ENCODE assay signal across 13 cellular contexts in the genomic region with DNA sequence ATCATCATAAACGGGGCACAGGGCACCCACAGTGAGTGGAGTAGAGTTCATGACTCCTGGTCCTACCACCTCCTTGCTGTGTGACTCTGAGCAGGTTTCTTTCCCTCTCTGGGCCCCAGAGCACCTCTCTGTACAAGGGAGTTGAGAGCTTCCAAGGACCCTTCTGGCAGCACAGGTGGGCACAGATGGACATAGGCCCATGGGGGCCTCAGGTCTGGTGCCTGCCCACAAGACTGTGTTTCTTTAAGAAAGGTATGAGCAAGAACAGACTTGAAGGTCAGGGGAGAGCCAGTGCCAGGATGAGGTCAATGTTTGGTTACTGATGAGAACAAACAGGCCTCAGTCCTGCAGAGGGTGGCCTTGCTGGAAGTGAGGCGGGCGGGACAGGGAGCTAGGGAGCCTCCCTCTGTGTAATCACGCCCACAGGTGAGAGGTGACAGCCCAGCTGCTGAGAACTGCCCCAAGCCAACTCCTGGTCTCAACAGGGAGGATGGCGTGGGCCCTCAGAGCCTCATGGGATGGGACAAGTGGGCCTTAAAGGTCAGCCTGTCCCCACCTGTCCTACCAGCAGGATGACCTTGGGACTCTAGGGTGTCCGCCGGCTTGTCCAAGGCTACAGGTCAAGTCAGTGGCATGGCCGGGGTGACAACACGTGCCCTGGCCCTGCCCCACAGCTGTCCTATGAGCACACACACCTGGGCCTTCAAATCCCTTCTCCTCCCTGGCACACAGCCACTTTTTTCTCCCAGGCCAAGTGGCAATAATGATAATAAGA. TPM values are rescaled to one million over a fixed set of nuclear protein-coding genes. Genes with fewer than 3 reads are reported as not detected.
DNase-seq lines count a peak whose midpoint lies in the region; ATAC-seq and TF ChIP-seq lines count a peak whose summit lies in the region.
"Had no signal": no experiment of that assay in that cellular context is flagged by ENCODE, and none has a peak within 500 bp of the region (broad histone marks: within the 10 kb centered on the region; RNA-seq: fewer than 3 reads in every experiment).

No MANE protein-coding gene starts in this region.

- no peaks in the 10 kb centered on the region for H3K36me3 ChIP-seq in mucosa of descending colon (ENCODE audit: low read depth)
- no peaks in the 10 kb centered on the region for H3K36me3 ChIP-seq in CD8-positive, alpha-beta memory T cell (ENCODE audit: insufficient read depth, low read length)
- H3K36me3 ChIP-seq in tibial artery = no peaks in the 10 kb centered on the region

- H3K27me3 Mint-ChIP-seq in activated naive CD4-positive, alpha-beta T cell treated with anti-CD3 and anti-CD28 coated beads, Interleukin-2, amount 50 U/mL, for 24 hours = no peaks in the 10 kb centered on the region
- no peaks in the 10 kb centered on the region for H3K27me3 Mint-ChIP-seq in type B pancreatic cell
- H3K27me3 Mint-ChIP-seq in CD8-positive, alpha-beta memory T cell = no peaks in the 10 kb centered on the region

- H3K27ac Mint-ChIP-seq in activated naive CD4-positive, alpha-beta T cell treated with anti-CD3 and anti-CD28 coated beads, Interleukin-2, amount 50 U/mL, for 24 hours = peak overlapping the region; percentile 41
- H3K27ac Mint-ChIP-seq in type B pancreatic cell = peak overlapping the region; percentile 64
- no peak overlapping the region for H3K27ac Mint-ChIP-seq in CD8-positive, alpha-beta memory T cell

- TF ChIP-seq CTCF in mucosa of descending colon (IDR thresholded peaks at IDR 0.05) (no peak), type B pancreatic cell (conservative IDR thresholded peaks at IDR 0.05) (no peak), tibial artery (IDR thresholded peaks at IDR 0.05) (no peak)

- ATAC-seq in esophagus mucosa = peak; percentile 65
- peak; percentile 56 for ATAC-seq in mucosa of descending colon
- no peak for ATAC-seq in HG03159 (IDR thresholded peaks at IDR 0.05; ENCODE audit: unreplicated experiment)

- no peaks in the 10 kb centered on the region for H3K4me1 Mint-ChIP-seq in activated naive CD4-positive, alpha-beta T cell treated with anti-CD3 and anti-CD28 coated beads, Interleukin-2, amount 50 U/mL, for 24 hours
- H3K4me1 Mint-ChIP-seq in type B pancreatic cell (ENCODE audit: unreplicated experiment) = peaks cover 37% of the 10 kb centered on the region
- peaks cover 0 to 11% (median 1%) of the 10 kb centered on the region in 3 donors for H3K4me1 Mint-ChIP-seq in CD8-positive, alpha-beta memory T cell

- no peaks in the 10 kb centered on the region for H3K36me3 Mint-ChIP-seq in activated naive CD4-positive, alpha-beta T cell treated with anti-CD3 and anti-CD28 coated beads, Interleukin-2, amount 50 U/mL, for 24 hours
- H3K36me3 Mint-ChIP-seq in type B pancreatic cell = peaks cover 5% of the 10 kb centered on the region
- H3K36me3 Mint-ChIP-seq in CD8-positive, alpha-beta memory T cell = no peaks in the 10 kb centered on the region

- intact Hi-C loops in mucosa of descending colon (cut with DNase I, micrococcal nuclease) = no loop called here
- intact Hi-C loops in tibial artery (cut with DNase I; ENCODE audit: low total_unique reads) = no loop called here

- H3K9me3 Mint-ChIP-seq in activated naive CD4-positive, alpha-beta T cell treated with anti-CD3 and anti-CD28 coated beads, Interleukin-2, amount 50 U/mL, for 24 hours = no peaks in the 10 kb centered on the region
- no peaks in the 10 kb centered on the region for H3K9me3 Mint-ChIP-seq in type B pancreatic cell
- H3K9me3 Mint-ChIP-seq in CD8-positive, alpha-beta memory T cell = peaks cover 0 to 1% (median 0%) of the 10 kb centered on the region in 5 donors

- CTCF ChIA-PET in CD8-positive, alpha-beta memory T cell (lab: Charles Lee) = no interaction called here

- POLR2A ChIA-PET in CD8-positive, alpha-beta memory T cell (lab: Charles Lee) = no interaction called here

- H3K4me3 ChIP-seq in mucosa of descending colon (no peak overlapping the region), tibial artery (no peak overlapping the region)
- no peak overlapping the region for H3K4me3 ChIP-seq in CD8-positive, alpha-beta memory T cell (ENCODE audit: low read length)

- DNase-seq in activated naive CD4-positive, alpha-beta T cell treated with Interleukin-2 at 50 U/mL for 16 hours = no peak
- DNase-seq in mucosa of descending colon (peak; percentile 56 to 79 (median 66)), type B pancreatic cell (ENCODE audit: extremely low spot score, unreplicated experiment) (no peak), tibial artery (no peak)
- no peak for DNase-seq in CD8-positive, alpha-beta memory T cell
- DNase-seq: activated effector memory CD4-positive, alpha-beta T cell treated with anti-CD3 and anti-CD28 coated beads, Interleukin-2, amount 50 U/mL, for 16 hours; GDM1; mesendoderm; NCI-H2171; SK-N-SH had no signal

- H3K9me3 ChIP-seq in mucosa of descending colon (no peaks in the 10 kb centered on the region), tibial artery (no peaks in the 10 kb centered on the region)
- no peaks in the 10 kb centered on the region for H3K9me3 ChIP-seq in CD8-positive, alpha-beta memory T cell (ENCODE audit: low read length)
- H3K9me3 ChIP-seq: SK-N-SH had no signal

- no peak overlapping the region for H3K4me3 Mint-ChIP-seq in activated naive CD4-positive, alpha-beta T cell treated with anti-CD3 and anti-CD28 coated beads, Interleukin-2, amount 50 U/mL, for 24 hours
- H3K4me3 Mint-ChIP-seq in type B pancreatic cell = no peak overlapping the region
- no peak overlapping the region for H3K4me3 Mint-ChIP-seq in CD8-positive, alpha-beta memory T cell

- H3K4me1 ChIP-seq in mucosa of descending colon (ENCODE audit: low read depth) = peaks cover 36% of the 10 kb centered on the region
- H3K4me1 ChIP-seq in CD8-positive, alpha-beta memory T cell (ENCODE audit: insufficient read depth, low read length) = no peaks in the 10 kb centered on the region
- peaks cover 0 to 26% (median 0%) of the 10 kb centered on the region in 4 donors for H3K4me1 ChIP-seq in tibial artery

- no peaks in the 10 kb centered on the region for H3K27me3 ChIP-seq in CD8-positive, alpha-beta memory T cell (ENCODE audit: insufficient read depth, low read length, poor library complexity, severe bottlenecking)
- H3K27me3 ChIP-seq in tibial artery = no peaks in the 10 kb centered on the region

- H3K27ac ChIP-seq in CD8-positive, alpha-beta memory T cell (ENCODE audit: low read depth, low read length) = no peak overlapping the region
- no peak overlapping the region for H3K27ac ChIP-seq in tibial artery

RNA-seq across cellular contexts. Expression of a gene that starts 49.1 kb away (rescaled TPM):
- total RNA-seq in esophagus mucosa (50.2 TPM), mucosa of descending colon (100 to 1,000 TPM in 1 of 3 donors, 10 to 100 TPM in 2; 66.2 to 102 (median 66.2) TPM), type B pancreatic cell (ENCODE audit: low replicate concordance) (49.1 and 83.8 TPM in 2 replicates)
- 1 to 10 TPM; 4.2 to 5.3 TPM for total RNA-seq in CD8-positive, alpha-beta memory T cell
- polyA plus RNA-seq in CD8-positive, alpha-beta memory T cell = 1.2 TPM

Comparison
In these comparisons a context has a peak if more than half of its experiments do, and no peak if none do; other contexts are left out.
1. H3K27ac Mint-ChIP-seq: peak in activated naive CD4-positive, alpha-beta T cell treated with anti-CD3 and anti-CD28 coated beads, Interleukin-2, amount 50 U/mL, for 24 hours (single experiment) and type B pancreatic cell (single experiment); none in CD8-positive, alpha-beta memory T cell (0 of 8).
2. DNase-seq: peak in mucosa of descending colon (3 of 3); none in activated naive CD4-positive, alpha-beta T cell treated with Interleukin-2 at 50 U/mL for 16 hours (single experiment), type B pancreatic cell (single experiment), CD8-positive, alpha-beta memory T cell (0 of 5) and tibial artery (0 of 2).